1 cellular context compared by ENCODE assay signal in the genomic region with DNA sequence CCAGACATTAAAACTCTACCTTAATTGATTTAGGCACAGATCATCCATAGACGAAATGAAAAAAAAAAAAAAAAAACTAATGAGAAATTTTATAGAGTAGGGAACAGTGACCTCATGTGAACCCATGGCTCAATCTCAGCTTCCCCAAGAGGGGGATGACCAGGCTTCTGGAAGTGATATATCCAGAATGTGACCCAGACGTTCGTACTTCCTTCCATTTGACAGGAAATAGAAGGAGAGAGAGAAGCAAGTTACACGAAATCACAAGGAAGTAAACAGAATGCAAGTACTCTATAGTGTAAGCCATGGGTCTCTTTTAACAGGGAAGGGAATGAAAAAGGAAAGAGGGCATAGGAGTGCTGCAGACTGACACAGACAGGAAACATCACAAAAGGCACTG.
TF ChIP-seq lines count a peak whose summit lies in the region.

No MANE protein-coding gene starts in this region.

TF ChIP-seq in SK-N-SH treated with all-trans-retinoic acid at 6 μM for 48 hours, 23 proteins besides CTCF, POLR2A, EP300 and RAD21 (continued from another document):
- TF ChIP-seq, protein P1, sequence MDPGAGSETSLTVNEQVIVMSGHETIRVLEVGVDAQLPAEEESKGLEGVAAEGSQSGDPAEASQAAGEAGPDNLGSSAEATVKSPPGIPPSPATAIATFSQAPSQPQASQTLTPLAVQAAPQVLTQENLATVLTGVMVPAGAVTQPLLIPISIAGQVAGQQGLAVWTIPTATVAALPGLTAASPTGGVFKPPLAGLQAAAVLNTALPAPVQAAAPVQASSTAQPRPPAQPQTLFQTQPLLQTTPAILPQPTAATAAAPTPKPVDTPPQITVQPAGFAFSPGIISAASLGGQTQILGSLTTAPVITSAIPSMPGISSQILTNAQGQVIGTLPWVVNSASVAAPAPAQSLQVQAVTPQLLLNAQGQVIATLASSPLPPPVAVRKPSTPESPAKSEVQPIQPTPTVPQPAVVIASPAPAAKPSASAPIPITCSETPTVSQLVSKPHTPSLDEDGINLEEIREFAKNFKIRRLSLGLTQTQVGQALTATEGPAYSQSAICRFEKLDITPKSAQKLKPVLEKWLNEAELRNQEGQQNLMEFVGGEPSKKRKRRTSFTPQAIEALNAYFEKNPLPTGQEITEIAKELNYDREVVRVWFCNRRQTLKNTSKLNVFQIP (CRISPR knock-in tag; IDR thresholded peaks at IDR 0.05; ENCODE audit: borderline replicate concordance, low read depth), result no peak
- TF ChIP-seq, protein P2, sequence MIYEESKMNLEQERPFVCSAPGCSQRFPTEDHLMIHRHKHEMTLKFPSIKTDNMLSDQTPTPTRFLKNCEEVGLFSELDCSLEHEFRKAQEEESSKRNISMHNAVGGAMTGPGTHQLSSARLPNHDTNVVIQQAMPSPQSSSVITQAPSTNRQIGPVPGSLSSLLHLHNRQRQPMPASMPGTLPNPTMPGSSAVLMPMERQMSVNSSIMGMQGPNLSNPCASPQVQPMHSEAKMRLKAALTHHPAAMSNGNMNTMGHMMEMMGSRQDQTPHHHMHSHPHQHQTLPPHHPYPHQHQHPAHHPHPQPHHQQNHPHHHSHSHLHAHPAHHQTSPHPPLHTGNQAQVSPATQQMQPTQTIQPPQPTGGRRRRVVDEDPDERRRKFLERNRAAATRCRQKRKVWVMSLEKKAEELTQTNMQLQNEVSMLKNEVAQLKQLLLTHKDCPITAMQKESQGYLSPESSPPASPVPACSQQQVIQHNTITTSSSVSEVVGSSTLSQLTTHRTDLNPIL (CRISPR knock-in tag; IDR thresholded peaks at IDR 0.05; ENCODE audit: low read depth), result no peak
- TF ChIP-seq ESRRG (CRISPR knock-in tag; IDR thresholded peaks at IDR 0.05), result no peak
- no peak for TF ChIP-seq ARNTL (CRISPR knock-in tag; IDR thresholded peaks at IDR 0.05; ENCODE audit: borderline replicate concordance, low read depth)
